30 cellular contexts compared by ENCODE assay signal in genomic region chrX:148047216-148047615, GRCh38.
"Had no signal": no experiment of that assay in that cellular context is flagged by ENCODE, and none has a peak within 500 bp of the region (broad histone marks: within the 10 kb centered on the region; RNA-seq: fewer than 3 reads in every experiment).

No MANE protein-coding gene starts in this region.

- H3K4me3 ChIP-seq: neural progenitor cell, ovary, psoas muscle, skin epidermis, smooth muscle cell, spleen, stomach, thoracic aorta, thyroid gland, tibial nerve, upper lobe of right lung, uterus had no signal

- H3K27ac ChIP-seq: neural progenitor cell, ovary, parathyroid adenoma, psoas muscle, skin epidermis, spleen, stomach, thoracic aorta, thyroid gland, upper lobe of right lung, uterus had no signal

- H3K4me1 Mint-ChIP-seq: naive thymus-derived CD4-positive, alpha-beta T cell; natural killer cell; neural progenitor cell; stimulated activated effector memory CD8-positive, alpha-beta T cell treated with anti-CD3 and anti-CD28 coated beads, Interleukin-12 subunit alpha, Interleukin-12 subunit beta, amount 100 ng/mL, for 72 hours; stimulated activated naive B cell treated with anti-CD40 and anti-IgM and Interleukin-4, amounts not matched to agents 10 μg/mL and 1 μg/mL and 100 μg/mL, for 72 hours had no signal

- H3K9ac ChIP-seq: neural progenitor cell, parathyroid adenoma had no signal

- DNase-seq: naive thymus-derived CD4-positive, alpha-beta T cell; natural killer cell; occipital lobe; ovary; posterior cingulate gyrus; psoas muscle; right cardiac atrium; spleen; stimulated activated CD4-positive, alpha-beta T cell treated with anti-CD3 and anti-CD28 coated beads, Interleukin-15, amount 100 ng/mL, for 24 hours; stimulated activated CD4-positive, alpha-beta T cell treated with anti-CD3 and anti-CD28 coated beads, Interleukin-2, amount 100 ng/mL, for 24 hours; stimulated activated CD4-positive, alpha-beta T cell treated with anti-CD3 and anti-CD28 coated beads, Interleukin-2, amount 100 ng/mL, for 48 hours; stimulated activated CD4-positive, alpha-beta T cell treated with anti-CD3 and anti-CD28 coated beads, Interleukin-4, amount 100 ng/mL, for 24 hours; stimulated activated naive B cell treated with anti-CD40 and anti-IgM and Interleukin-4, amounts not matched to agents 10 μg/mL and 1 μg/mL and 100 μg/mL, for 72 hours; stimulated activated naive CD4-positive, alpha-beta T cell treated with Interleukin-2 at 50 U/mL for 16 hours; stomach; thyroid gland; trophoblast cell; upper lobe of right lung; uterus had no signal

- H3K36me3 ChIP-seq: neural progenitor cell, ovary, spleen, stomach, thoracic aorta, thyroid gland, tibial nerve, upper lobe of right lung, uterus had no signal

- H3K9me3 Mint-ChIP-seq: naive thymus-derived CD4-positive, alpha-beta T cell; natural killer cell; neural progenitor cell; stimulated activated effector memory CD8-positive, alpha-beta T cell treated with anti-CD3 and anti-CD28 coated beads, Interleukin-12 subunit alpha, Interleukin-12 subunit beta, amount 100 ng/mL, for 72 hours; stimulated activated naive B cell treated with anti-CD40 and anti-IgM and Interleukin-4, amounts not matched to agents 10 μg/mL and 1 μg/mL and 100 μg/mL, for 72 hours; stimulated activated naive CD8-positive, alpha-beta T cell treated with anti-CD3 and anti-CD28 coated beads, Interleukin-15, Interleukin-2, amounts not matched to agents 100 ng/mL and 50 ng/mL, for 24 hours had no signal

- H3K36me3 Mint-ChIP-seq: naive thymus-derived CD4-positive, alpha-beta T cell; natural killer cell; neural progenitor cell; stimulated activated effector memory CD8-positive, alpha-beta T cell treated with anti-CD3 and anti-CD28 coated beads, Interleukin-12 subunit alpha, Interleukin-12 subunit beta, amount 100 ng/mL, for 72 hours; stimulated activated naive B cell treated with anti-CD40 and anti-IgM and Interleukin-4, amounts not matched to agents 10 μg/mL and 1 μg/mL and 100 μg/mL, for 72 hours had no signal

- H3K27me3 ChIP-seq: neural progenitor cell, ovary, spleen, stomach, thyroid gland, tibial nerve, upper lobe of right lung had no signal

- H3K9me3 ChIP-seq: ovary, psoas muscle, spleen, stomach, thoracic aorta, thyroid gland, tibial nerve, upper lobe of right lung, uterus had no signal

- H3K4me3 Mint-ChIP-seq: naive thymus-derived CD4-positive, alpha-beta T cell; natural killer cell; nephron; neural progenitor cell; stimulated activated effector memory CD8-positive, alpha-beta T cell treated with anti-CD3 and anti-CD28 coated beads, Interleukin-12 subunit alpha, Interleukin-12 subunit beta, amount 100 ng/mL, for 72 hours; stimulated activated naive B cell treated with anti-CD40 and anti-IgM and Interleukin-4, amounts not matched to agents 10 μg/mL and 1 μg/mL and 100 μg/mL, for 72 hours; stimulated activated naive CD8-positive, alpha-beta T cell treated with anti-CD3 and anti-CD28 coated beads, Interleukin-15, Interleukin-2, amounts not matched to agents 100 ng/mL and 50 ng/mL, for 24 hours had no signal

- ATAC-seq: naive thymus-derived CD4-positive, alpha-beta T cell; natural killer cell; psoas muscle; right cardiac atrium; sciatic nerve; stimulated activated effector memory CD8-positive, alpha-beta T cell treated with anti-CD3 and anti-CD28 coated beads, Interleukin-12 subunit alpha, Interleukin-12 subunit beta, amount 100 ng/mL, for 72 hours; stimulated activated naive B cell treated with anti-CD40 and anti-IgM and Interleukin-4, amounts not matched to agents 10 μg/mL and 1 μg/mL and 100 μg/mL, for 72 hours; upper lobe of right lung had no signal

- H3K79me2 ChIP-seq: parathyroid adenoma had no signal

- H3K4me1 ChIP-seq: neural progenitor cell, parathyroid adenoma, psoas muscle, spleen, stomach, thyroid gland, tibial nerve, upper lobe of right lung, uterus had no signal

- H3K27me3 Mint-ChIP-seq: progenitor cell of endocrine pancreas; stimulated activated naive CD8-positive, alpha-beta T cell treated with anti-CD3 and anti-CD28 coated beads, Interleukin-15, Interleukin-2, amounts not matched to agents 100 ng/mL and 50 ng/mL, for 24 hours had no signal

- H2AFZ ChIP-seq: neural progenitor cell, parathyroid adenoma had no signal

- H3K4me2 ChIP-seq: neural progenitor cell, smooth muscle cell had no signal

- H3K27ac Mint-ChIP-seq: natural killer cell; nephron; neural progenitor cell; progenitor cell of endocrine pancreas; stimulated activated effector memory CD8-positive, alpha-beta T cell treated with anti-CD3 and anti-CD28 coated beads, Interleukin-12 subunit alpha, Interleukin-12 subunit beta, amount 100 ng/mL, for 72 hours; stimulated activated naive B cell treated with anti-CD40 and anti-IgM and Interleukin-4, amounts not matched to agents 10 μg/mL and 1 μg/mL and 100 μg/mL, for 72 hours; stimulated activated naive CD8-positive, alpha-beta T cell treated with anti-CD3 and anti-CD28 coated beads, Interleukin-15, Interleukin-2, amounts not matched to agents 100 ng/mL and 50 ng/mL, for 24 hours had no signal
